ENCODE assay signal across 8 cellular contexts in the genomic region with DNA sequence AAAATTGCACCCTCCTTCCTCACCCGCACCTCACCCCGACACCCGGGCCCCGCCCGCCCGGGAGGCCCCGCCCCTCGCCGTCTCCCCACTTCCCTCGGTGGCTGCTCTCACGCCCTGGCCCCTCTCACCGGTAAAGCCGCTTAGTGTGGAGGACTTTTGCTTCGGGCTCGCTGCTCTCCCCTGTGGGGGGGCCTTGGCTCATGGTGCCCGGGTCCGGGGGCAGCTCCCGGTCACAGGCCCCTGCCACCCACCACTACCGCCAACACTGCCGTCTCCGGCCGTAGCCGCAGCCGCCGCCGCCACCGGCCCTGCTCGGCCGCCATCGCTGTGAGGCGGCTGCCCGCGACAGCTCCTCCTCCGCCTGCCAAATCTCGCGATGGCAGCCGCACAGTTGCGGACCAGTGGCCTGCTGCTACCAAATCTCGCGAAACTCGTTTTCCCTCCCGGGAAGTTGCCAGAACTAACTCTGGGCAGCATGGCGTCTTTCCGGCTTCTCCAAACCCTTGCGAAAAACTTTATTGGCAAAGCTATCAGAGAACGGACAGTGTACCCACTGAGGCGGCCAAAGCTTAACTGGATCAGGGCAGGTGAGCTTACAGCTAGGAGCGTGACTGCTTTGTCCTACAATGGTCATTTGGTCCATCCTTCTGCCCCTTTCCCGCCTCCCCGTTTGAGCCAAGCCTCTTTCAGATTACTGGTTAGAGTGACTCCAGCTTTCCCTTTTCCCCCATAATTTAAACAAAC. TPM values are rescaled to one million over a fixed set of nuclear protein-coding genes. Genes with fewer than 3 reads are reported as not detected.
DNase-seq lines count a peak whose midpoint lies in the region; ATAC-seq lines count a peak whose summit lies in the region.

A gene with protein sequence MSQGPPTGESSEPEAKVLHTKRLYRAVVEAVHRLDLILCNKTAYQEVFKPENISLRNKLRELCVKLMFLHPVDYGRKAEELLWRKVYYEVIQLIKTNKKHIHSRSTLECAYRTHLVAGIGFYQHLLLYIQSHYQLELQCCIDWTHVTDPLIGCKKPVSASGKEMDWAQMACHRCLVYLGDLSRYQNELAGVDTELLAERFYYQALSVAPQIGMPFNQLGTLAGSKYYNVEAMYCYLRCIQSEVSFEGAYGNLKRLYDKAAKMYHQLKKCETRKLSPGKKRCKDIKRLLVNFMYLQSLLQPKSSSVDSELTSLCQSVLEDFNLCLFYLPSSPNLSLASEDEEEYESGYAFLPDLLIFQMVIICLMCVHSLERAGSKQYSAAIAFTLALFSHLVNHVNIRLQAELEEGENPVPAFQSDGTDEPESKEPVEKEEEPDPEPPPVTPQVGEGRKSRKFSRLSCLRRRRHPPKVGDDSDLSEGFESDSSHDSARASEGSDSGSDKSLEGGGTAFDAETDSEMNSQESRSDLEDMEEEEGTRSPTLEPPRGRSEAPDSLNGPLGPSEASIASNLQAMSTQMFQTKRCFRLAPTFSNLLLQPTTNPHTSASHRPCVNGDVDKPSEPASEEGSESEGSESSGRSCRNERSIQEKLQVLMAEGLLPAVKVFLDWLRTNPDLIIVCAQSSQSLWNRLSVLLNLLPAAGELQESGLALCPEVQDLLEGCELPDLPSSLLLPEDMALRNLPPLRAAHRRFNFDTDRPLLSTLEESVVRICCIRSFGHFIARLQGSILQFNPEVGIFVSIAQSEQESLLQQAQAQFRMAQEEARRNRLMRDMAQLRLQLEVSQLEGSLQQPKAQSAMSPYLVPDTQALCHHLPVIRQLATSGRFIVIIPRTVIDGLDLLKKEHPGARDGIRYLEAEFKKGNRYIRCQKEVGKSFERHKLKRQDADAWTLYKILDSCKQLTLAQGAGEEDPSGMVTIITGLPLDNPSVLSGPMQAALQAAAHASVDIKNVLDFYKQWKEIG (minus strand): TSS at position 347 of the 744 bp plus-strand sequence. CDS start 145 bp downstream, at position 202.

- peaks cover 26 to 33% of the 10 kb centered on the region in 2 donors for H3K4me1 Mint-ChIP-seq in effector memory CD8-positive, alpha-beta T cell (ENCODE audit: low read depth in 2 of 2)
- H3K4me1 Mint-ChIP-seq in memory B cell: peaks cover 26% of the 10 kb centered on the region

- DNase-seq in COLO668 (lab: John Stamatoyannopoulos, UW; ENCODE audit: unreplicated experiment) (peak; percentile 98), HT1080 (ENCODE audit: low read depth) (peak; percentile 94), NOMO-1 treated with DMSO at 0.1 percent for 48 hours (lab: John Stamatoyannopoulos, UW; ENCODE audit: unreplicated experiment) (peak; percentile 96), memory B cell (ENCODE audit: low spot score in 2 of 2) (peak; percentile 93 to 95)
- peak; percentile 83 to 91 for DNase-seq in activated CD8-positive, alpha-beta memory T cell treated with anti-CD3 and anti-CD28 coated beads for 4 hours (ENCODE audit: low read depth in 2 of 2)
- DNase-seq in effector memory CD8-positive, alpha-beta T cell: peak; percentile 93
- DNase-seq in stimulated activated CD8-positive, alpha-beta memory T cell treated with anti-CD3 and anti-CD28 coated beads, Interleukin-12 subunit alpha, Interleukin-12 subunit beta, amount 100 ng/mL, for 24 hours (ENCODE audit: extremely low read depth): peak; percentile 88

- peak within 1 kb of the TSS; percentile 94 to 98 for H3K27ac Mint-ChIP-seq in effector memory CD8-positive, alpha-beta T cell
- H3K27ac Mint-ChIP-seq in memory B cell: peak within 1 kb of the TSS; percentile 94

- H3K9me3 Mint-ChIP-seq in effector memory CD8-positive, alpha-beta T cell: no peaks in the 10 kb centered on the region
- H3K9me3 Mint-ChIP-seq in memory B cell: no peaks in the 10 kb centered on the region

- ATAC-seq in GM21360 (IDR thresholded peaks at IDR 0.05; ENCODE audit: unreplicated experiment) (peak; percentile 84), memory B cell (ENCODE audit: low read depth) (peak; percentile 90)
- ATAC-seq in effector memory CD8-positive, alpha-beta T cell (replicated peaks): peak; percentile 92

- no peaks in the 10 kb centered on the region for H3K27me3 Mint-ChIP-seq in effector memory CD8-positive, alpha-beta T cell
- H3K27me3 Mint-ChIP-seq in memory B cell: no peaks in the 10 kb centered on the region

- H3K36me3 Mint-ChIP-seq in effector memory CD8-positive, alpha-beta T cell (ENCODE audit: insufficient read depth): peaks cover 32% of the 10 kb centered on the region
- H3K36me3 Mint-ChIP-seq in memory B cell: peaks cover 9% of the 10 kb centered on the region

- H3K4me3 Mint-ChIP-seq in effector memory CD8-positive, alpha-beta T cell: peak within 1 kb of the TSS; percentile 89 to 99
- peak within 1 kb of the TSS; percentile 98 for H3K4me3 Mint-ChIP-seq in memory B cell

RNA-seq across cellular contexts. Expression of the gene that starts here (rescaled TPM):
- 94.1 and 95.9 TPM in 2 replicates for total RNA-seq in HT1080 (2014; rRNA removed; shearing (Covaris generic))
- 35.4 and 37.4 TPM in 2 replicates for polyA plus RNA-seq in HT1080 (2015; cell fraction: cytosol; rRNA removed)
- polyA plus RNA-seq in HT1080 (2015; cell fraction: nucleus; rRNA removed): 147 and 152 TPM in 2 replicates

Comparison
In these comparisons a context has a peak if more than half of its experiments do, and no peak if none do; other contexts are left out.
1. Peak in every context shown above with its lines: DNase-seq and ATAC-seq.